ENCODE assay signal across 11 cellular contexts in genomic region chr12:104722541-104723534, GRCh38.
DNase-seq lines count a peak whose midpoint lies in the region; ATAC-seq and TF ChIP-seq lines count a peak whose summit lies in the region.
"Had no signal": no experiment of that assay in that cellular context is flagged by ENCODE, and none has a peak within 500 bp of the region (broad histone marks: within the 10 kb centered on the region; RNA-seq: fewer than 3 reads in every experiment).

No MANE protein-coding gene starts in this region.

- no peaks in the 10 kb centered on the region for H3K9me3 Mint-ChIP-seq in activated naive CD4-positive, alpha-beta T cell treated with anti-CD3 and anti-CD28 coated beads, Interleukin-2, amount 10 ng/mL, durations not matched to agents 7 days and 5 days
- no peaks in the 10 kb centered on the region for H3K9me3 Mint-ChIP-seq in IgD-negative memory B cell
- H3K9me3 Mint-ChIP-seq in stimulated activated effector memory CD8-positive, alpha-beta T cell treated with anti-CD3 and anti-CD28 coated beads, Interleukin-12 subunit alpha, Interleukin-12 subunit beta, amount 100 ng/mL, for 72 hours: no peaks in the 10 kb centered on the region

- peaks cover 4% of the 10 kb centered on the region for H3K27me3 Mint-ChIP-seq in activated naive CD4-positive, alpha-beta T cell treated with anti-CD3 and anti-CD28 coated beads, Interleukin-2, amount 10 ng/mL, durations not matched to agents 7 days and 5 days
- no peaks in the 10 kb centered on the region for H3K27me3 Mint-ChIP-seq in IgD-negative memory B cell

- TF ChIP-seq POLR2A in esophagus muscularis mucosa (IDR thresholded peaks at IDR 0.05; ENCODE audit: low read depth): no peak

- TF ChIP-seq CTCF in esophagus muscularis mucosa (IDR thresholded peaks at IDR 0.05): no peak

- H3K27me3 ChIP-seq in esophagus muscularis mucosa: no peaks in the 10 kb centered on the region

- no peak for ATAC-seq in stimulated activated effector memory CD8-positive, alpha-beta T cell treated with anti-CD3 and anti-CD28 coated beads, Interleukin-12 subunit alpha, Interleukin-12 subunit beta, amount 100 ng/mL, for 72 hours
- no peak for ATAC-seq in GM19328 (IDR thresholded peaks at IDR 0.05; ENCODE audit: unreplicated experiment)

- CTCF ChIA-PET in activated naive CD4-positive, alpha-beta T cell treated with anti-CD3 and anti-CD28 coated beads, Interleukin-2, amount 10 ng/mL, durations not matched to agents 7 days and 5 days (lab: Charles Lee): interaction anchor here (1.0 kb wide), 1 partner anchor 14 kb away, joined by 3 read pairs; no protein-coding TSS in a partner anchor

- WGBS in esophagus muscularis mucosa: 84% methylated on average over 24 of the region's 24 CpGs

- peaks cover 14% of the 10 kb centered on the region for H3K36me3 Mint-ChIP-seq in activated naive CD4-positive, alpha-beta T cell treated with anti-CD3 and anti-CD28 coated beads, Interleukin-2, amount 10 ng/mL, durations not matched to agents 7 days and 5 days
- H3K36me3 Mint-ChIP-seq in IgD-negative memory B cell: peaks cover 4% of the 10 kb centered on the region
- H3K36me3 Mint-ChIP-seq in stimulated activated effector memory CD8-positive, alpha-beta T cell treated with anti-CD3 and anti-CD28 coated beads, Interleukin-12 subunit alpha, Interleukin-12 subunit beta, amount 100 ng/mL, for 72 hours: peaks cover 5% of the 10 kb centered on the region

- H3K27ac ChIP-seq in esophagus muscularis mucosa (replicated peaks in 1 of 4): no peak overlapping the region

- H3K4me3 ChIP-seq in esophagus muscularis mucosa: no peak overlapping the region

- H3K36me3 ChIP-seq in esophagus muscularis mucosa: no peaks in the 10 kb centered on the region

- intact Hi-C loops in esophagus muscularis mucosa (cut with DNase I): loop anchor here (10.0 kb wide), 1 partner anchor 522 kb away; no protein-coding TSS in a partner anchor

- peaks cover 53% of the 10 kb centered on the region for H3K4me1 Mint-ChIP-seq in activated naive CD4-positive, alpha-beta T cell treated with anti-CD3 and anti-CD28 coated beads, Interleukin-2, amount 10 ng/mL, durations not matched to agents 7 days and 5 days
- peaks cover 27 to 45% (median 37%) of the 10 kb centered on the region in 3 donors for H3K4me1 Mint-ChIP-seq in IgD-negative memory B cell
- peaks cover 71% of the 10 kb centered on the region for H3K4me1 Mint-ChIP-seq in stimulated activated effector memory CD8-positive, alpha-beta T cell treated with anti-CD3 and anti-CD28 coated beads, Interleukin-12 subunit alpha, Interleukin-12 subunit beta, amount 100 ng/mL, for 72 hours

- H3K27ac Mint-ChIP-seq in activated naive CD4-positive, alpha-beta T cell treated with anti-CD3 and anti-CD28 coated beads, Interleukin-2, amount 10 ng/mL, durations not matched to agents 7 days and 5 days: peak overlapping the region; percentile 99
- H3K27ac Mint-ChIP-seq in IgD-negative memory B cell: peak overlapping the region in 2 of 3 donors; percentile 88 to 92
- H3K27ac Mint-ChIP-seq in stimulated activated effector memory CD8-positive, alpha-beta T cell treated with anti-CD3 and anti-CD28 coated beads, Interleukin-12 subunit alpha, Interleukin-12 subunit beta, amount 100 ng/mL, for 72 hours: peak overlapping the region; percentile 74

- DNase-seq in activated naive CD4-positive, alpha-beta T cell treated with anti-CD3 and anti-CD28 coated beads, Interleukin-2, amount 10 ng/mL, durations not matched to agents 7 days and 5 days: no peak
- no peak for DNase-seq in activated naive CD4-positive, alpha-beta T cell (lab: John Stamatoyannopoulos, UW)
- DNase-seq in dermis microvascular lymphatic vessel endothelial cell (ENCODE audit: low read depth in 2 of 2) (peak; percentile 69 to 76), esophagus muscularis mucosa (ENCODE audit: extremely low spot score) (no peak), MV-4-11 (lab: John Stamatoyannopoulos, UW) (no peak)
- DNase-seq in stimulated activated effector memory CD8-positive, alpha-beta T cell treated with anti-CD3 and anti-CD28 coated beads, Interleukin-12 subunit alpha, Interleukin-12 subunit beta, amount 100 ng/mL, for 72 hours (ENCODE audit: low spot score in 2 of 2): no peak
- DNase-seq: activated T-cell treated with anti-CD3 and anti-CD28 coated beads for 4 hours, Right ventricle myocardium superior had no signal

- H3K4me3 Mint-ChIP-seq in activated naive CD4-positive, alpha-beta T cell treated with anti-CD3 and anti-CD28 coated beads, Interleukin-2, amount 10 ng/mL, durations not matched to agents 7 days and 5 days: no peak overlapping the region
- peak overlapping the region in 2 of 4 donors; percentile 56 to 79 for H3K4me3 Mint-ChIP-seq in IgD-negative memory B cell
- no peak overlapping the region for H3K4me3 Mint-ChIP-seq in stimulated activated effector memory CD8-positive, alpha-beta T cell treated with anti-CD3 and anti-CD28 coated beads, Interleukin-12 subunit alpha, Interleukin-12 subunit beta, amount 100 ng/mL, for 72 hours
- H3K4me3 Mint-ChIP-seq: CD14-positive monocyte had no signal

- no peaks in the 10 kb centered on the region for H3K9me3 ChIP-seq in esophagus muscularis mucosa

- TF ChIP-seq EP300 in esophagus muscularis mucosa (IDR thresholded peaks at IDR 0.05): no peak

- peaks cover 5 to 31% (median 18%) of the 10 kb centered on the region in 4 donors for H3K4me1 ChIP-seq in esophagus muscularis mucosa

Comparison
In these comparisons a context has a peak if more than half of its experiments do, and no peak if none do; other contexts are left out.
1. DNase-seq: peak in dermis microvascular lymphatic vessel endothelial cell (2 of 2); none in activated naive CD4-positive, alpha-beta T cell treated with anti-CD3 and anti-CD28 coated beads, Interleukin-2, amount 10 ng/mL, durations not matched to agents 7 days and 5 days (single experiment), activated naive CD4-positive, alpha-beta T cell (0 of 4), stimulated activated effector memory CD8-positive, alpha-beta T cell treated with anti-CD3 and anti-CD28 coated beads, Interleukin-12 subunit alpha, Interleukin-12 subunit beta, amount 100 ng/mL, for 72 hours (0 of 2), esophagus muscularis mucosa (single experiment) and MV-4-11 (single experiment).
2. Peak in every context shown above with its lines, with median percentiles within 50 percentile points of each other: H3K27ac Mint-ChIP-seq.